17 cellular contexts compared by ENCODE assay signal in the genomic region with DNA sequence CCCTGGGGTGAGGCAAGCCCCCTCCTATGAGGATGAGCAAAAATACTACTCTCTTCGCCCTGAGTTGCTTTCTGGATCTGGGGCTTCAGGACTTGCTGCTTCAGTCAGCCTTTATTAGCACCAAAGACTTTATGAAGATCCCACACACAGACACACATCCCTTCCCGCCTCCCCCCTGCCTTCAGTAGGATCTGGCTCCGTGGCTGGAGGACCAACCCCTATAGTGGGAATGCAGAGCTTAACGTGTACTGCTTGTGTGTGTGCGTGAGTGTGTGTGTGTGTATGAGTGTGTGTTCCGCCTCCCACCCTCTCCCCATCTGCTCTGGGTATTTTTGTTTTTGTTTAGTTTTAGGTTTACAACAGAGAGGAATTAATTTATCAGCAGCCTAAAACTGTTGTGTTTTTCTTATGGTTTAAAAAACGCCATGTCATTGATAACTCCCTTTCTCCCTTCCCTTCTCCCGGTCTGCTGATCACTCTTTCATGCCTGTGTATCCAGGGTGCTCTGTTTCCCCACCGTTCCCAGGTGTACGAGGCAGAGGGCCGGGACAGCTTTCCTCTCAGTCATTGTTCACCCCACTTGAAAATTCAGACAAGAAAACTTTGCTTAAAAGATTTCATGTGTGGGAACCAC. TPM values are rescaled to one million over a fixed set of nuclear protein-coding genes. Genes with fewer than 3 reads are reported as not detected.
DNase-seq lines count a peak whose midpoint lies in the region; ATAC-seq, FAIRE-seq and TF ChIP-seq lines count a peak whose summit lies in the region.
"Had no signal": no experiment of that assay in that cellular context is flagged by ENCODE, and none has a peak within 500 bp of the region (broad histone marks: within the 10 kb centered on the region; RNA-seq: fewer than 3 reads in every experiment).

No MANE protein-coding gene starts in this region.

- H3K4me3 ChIP-seq in left ventricle myocardium inferior (no peak overlapping the region), HepG2 (replicated peaks in 1 of 3; ENCODE audit: insufficient read depth in 1 of 3, low read depth in 2 of 3, low read length in 3 of 3) (0 out of 6 replicates have a peak overlapping the region, but pooled peaks of 1 of the 3 experiments have one; percentile 15), small intestine (ENCODE audit: low read depth in 1 of 2, low read length in 2 of 2) (no peak overlapping the region)
- H3K4me3 ChIP-seq: lower lobe of right lung, transverse colon had no signal

- H3K4me3 Mint-ChIP-seq in WTC11, result no peak overlapping the region
- peak overlapping the region; percentile 34 to 38 for H3K4me3 Mint-ChIP-seq in stimulated activated naive B cell treated with anti-CD40 and anti-IgM and Interleukin-4, amounts not matched to agents 10 μg/mL and 1 μg/mL and 100 μg/mL, for 72 hours

- H3K4me2 ChIP-seq in HepG2 (ENCODE audit: low read depth, low read length), result peak overlapping the region; percentile 81

- no peak for ATAC-seq in left cardiac atrium
- ATAC-seq in WTC11, result no peak
- ATAC-seq in HepG2, result no peak; the same call in 1 of the 3 replicates
- peak in 1 of 2 donors; percentile 7 for ATAC-seq in stimulated activated naive B cell treated with anti-CD40 and anti-IgM and Interleukin-4, amounts not matched to agents 10 μg/mL and 1 μg/mL and 100 μg/mL, for 72 hours (replicated peaks)

- CTCF ChIA-PET in WTC11 (lab: Charles Lee) (interaction anchor here (1.0 to 3.0 kb wide), 4 partner anchors 15 to 108 kb away, joined by 3 to 11 read pairs (median 4); no protein-coding TSS in a partner anchor), HepG2 (lab: Yijun Ruan, JAX; ENCODE audit: low intra/inter-chr PET ratio, low total read pairs) (no interaction called here)

- H2AFZ ChIP-seq in HepG2 (ENCODE audit: low read length), result no peak overlapping the region

- no peaks in the 10 kb centered on the region for H4K20me1 ChIP-seq in HepG2 (ENCODE audit: insufficient read depth, low read length)

- no peaks in the 10 kb centered on the region for H3K9me3 Mint-ChIP-seq in WTC11
- peaks cover 0 to 1% of the 10 kb centered on the region in 2 donors for H3K9me3 Mint-ChIP-seq in stimulated activated naive B cell treated with anti-CD40 and anti-IgM and Interleukin-4, amounts not matched to agents 10 μg/mL and 1 μg/mL and 100 μg/mL, for 72 hours

- intact Hi-C loops in left ventricle myocardium inferior (cut with micrococcal nuclease) (no loop called here), left cardiac atrium (cut with DNase I) (no loop called here), HepG2 (cut with micrococcal nuclease; ENCODE audit: unreplicated experiment) (no loop called here)

- TF ChIP-seq EP300 in HepG2 (IDR thresholded peaks at IDR 0.05; ENCODE audit: low read depth in 2 of 2, low read length in 2 of 2), result no peak
- no peak for TF ChIP-seq EP300 in HepG2 (CRISPR knock-in tag; IDR thresholded peaks at IDR 0.05; ENCODE audit: borderline replicate concordance)

- peak overlapping the region; percentile 35 for H3K27ac Mint-ChIP-seq in WTC11
- H3K27ac Mint-ChIP-seq in stimulated activated naive B cell treated with anti-CD40 and anti-IgM and Interleukin-4, amounts not matched to agents 10 μg/mL and 1 μg/mL and 100 μg/mL, for 72 hours, result peak overlapping the region; percentile 79

- no peaks in the 10 kb centered on the region; the same call in 1 of the 2 replicates for H3K27me3 Mint-ChIP-seq in WTC11 (ENCODE audit: low read depth)
- no peaks in the 10 kb centered on the region for H3K27me3 Mint-ChIP-seq in stimulated activated naive B cell treated with anti-CD40 and anti-IgM and Interleukin-4, amounts not matched to agents 10 μg/mL and 1 μg/mL and 100 μg/mL, for 72 hours

- no peaks in the 10 kb centered on the region for H3K27me3 ChIP-seq in left ventricle myocardium inferior (ENCODE audit: low read depth)
- H3K27me3 ChIP-seq in HepG2 (ENCODE audit: control insufficient read depth in 1 of 2, insufficient read depth in 2 of 2, low read length in 2 of 2), result no peaks in the 10 kb centered on the region
- no peaks in the 10 kb centered on the region for H3K27me3 ChIP-seq in small intestine (ENCODE audit: control insufficient read depth in 2 of 2, insufficient read depth in 2 of 2, low read length in 2 of 2)
- H3K27me3 ChIP-seq: transverse colon had no signal

- no peaks in the 10 kb centered on the region for H3K4me1 Mint-ChIP-seq in WTC11
- peaks cover 40 to 63% of the 10 kb centered on the region in 2 donors for H3K4me1 Mint-ChIP-seq in stimulated activated naive B cell treated with anti-CD40 and anti-IgM and Interleukin-4, amounts not matched to agents 10 μg/mL and 1 μg/mL and 100 μg/mL, for 72 hours

- in situ Hi-C loops in HepG2 (cut with HindIII; ENCODE audit: extremely low pct_ligation_motif_present, low pct_unique_long_range_greater_than_20kb), result no loop called here

- DNase-seq in left ventricle myocardium inferior (no peak), left cardiac atrium (no peak), WTC11 (ENCODE audit: low spot score) (no peak), HepG2 (ENCODE audit: low spot score) (no peak), small intestine (no peak)
- DNase-seq in stimulated activated naive B cell treated with anti-CD40 and anti-IgM and Interleukin-4, amounts not matched to agents 10 μg/mL and 1 μg/mL and 100 μg/mL, for 72 hours, result no peak
- DNase-seq in stimulated activated naive CD4-positive, alpha-beta T cell treated with Interleukin-2 at 50 U/mL for 16 hours (lab: John Stamatoyannopoulos, UW), result no peak
- DNase-seq: activated CD4-positive, alpha-beta T cell treated with anti-CD3 and anti-CD28 coated beads for 48 hours; activated naive CD4-positive, alpha-beta T cell; effector memory CD4-positive, alpha-beta T cell; hippocampal formation; lower lobe of right lung; NCI-H1930; stimulated activated CD4-positive, alpha-beta T cell treated with anti-CD3 and anti-CD28 coated beads, Interleukin-2, amount 100 ng/mL, for 48 hours had no signal

- TF ChIP-seq RAD21 in HepG2 (CRISPR knock-in tag; IDR thresholded peaks at IDR 0.05), result no peak

- no peaks in the 10 kb centered on the region for H3K36me3 Mint-ChIP-seq in WTC11
- peaks cover 71 to 80% of the 10 kb centered on the region in 2 donors for H3K36me3 Mint-ChIP-seq in stimulated activated naive B cell treated with anti-CD40 and anti-IgM and Interleukin-4, amounts not matched to agents 10 μg/mL and 1 μg/mL and 100 μg/mL, for 72 hours

- 91% methylated on average over 11 of the region's 11 CpGs for WGBS in HepG2 (ENCODE audit: low lambda C conversion rate)
- WGBS in small intestine, 3 donors, result 82 to 91% (median 91%) methylated on average over 11 of the region's 11 CpGs

- peaks cover 32% of the 10 kb centered on the region for H3K4me1 ChIP-seq in left ventricle myocardium inferior
- peaks cover 49% of the 10 kb centered on the region for H3K4me1 ChIP-seq in HepG2 (ENCODE audit: insufficient read depth, low read length)
- no peaks in the 10 kb centered on the region for H3K4me1 ChIP-seq in small intestine (ENCODE audit: control insufficient read depth in 2 of 2, insufficient read depth in 1 of 2, low read depth in 1 of 2, low read length in 1 of 2)

- TF ChIP-seq CTCF in left ventricle myocardium inferior (IDR thresholded peaks at IDR 0.05; ENCODE audit: borderline replicate concordance) (no peak), WTC11 (IDR thresholded peaks at IDR 0.05) (no peak), HepG2 (CRISPR knock-in tag; IDR thresholded peaks at IDR 0.05) (no peak)

- BruUV-seq in HepG2 (replicated peaks; lab: Mats Ljungman, UMichigan), result no TSS peak

- peaks cover 14% of the 10 kb centered on the region for H3K36me3 ChIP-seq in left ventricle myocardium inferior
- peaks cover 0 to 11% of the 10 kb centered on the region in 2 experiments; a peak in 1 of 5 replicates for H3K36me3 ChIP-seq in HepG2 (replicated peaks in 1 of 2; ENCODE audit: control insufficient read depth in 1 of 2, insufficient read depth in 2 of 2, low read length in 2 of 2)
- H3K36me3 ChIP-seq in small intestine (ENCODE audit: control insufficient read depth in 2 of 2, insufficient read depth in 2 of 2, low read length in 2 of 2), result peaks cover 0 to 14% of the 10 kb centered on the region in 2 donors

- peak; percentile 34 for FAIRE-seq in HepG2 (lab: Jason Lieb, UNC)
- FAIRE-seq in small intestine (lab: Jason Lieb, UNC), result no peak
- FAIRE-seq: astrocyte, frontal cortex had no signal

- H3K79me2 ChIP-seq in HepG2 (ENCODE audit: insufficient read depth, low read length), result no peaks in the 10 kb centered on the region

- no peak for TF ChIP-seq POLR2A in HepG2 (IDR thresholded peaks at IDR 0.05; ENCODE audit: insufficient read depth in 1 of 2, low read depth in 2 of 2, low read length in 2 of 2)

- H3K9ac ChIP-seq in HepG2 (ENCODE audit: insufficient read depth, low read depth, low read length), result peak overlapping the region; percentile 57

- no peaks in the 10 kb centered on the region for H3K9me3 ChIP-seq in left ventricle myocardium inferior (replicated peaks)
- no peaks in the 10 kb centered on the region for H3K9me3 ChIP-seq in HepG2 (ENCODE audit: low read length)
- H3K9me3 ChIP-seq in small intestine (ENCODE audit: control insufficient read depth, low read depth), result no peaks in the 10 kb centered on the region
- H3K9me3 ChIP-seq: lower lobe of right lung, transverse colon had no signal

- POLR2A ChIA-PET in WTC11 (lab: Charles Lee), result no interaction called here
- POLR2A ChIA-PET in HepG2 (lab: Yijun Ruan, JAX), result interaction anchor here (1.3 to 3.0 kb wide), 5 partner anchors 28 to 54 kb away, joined by 3 to 21 read pairs (median 5); a partner anchor contains a TSS

- H3K27ac ChIP-seq in left ventricle myocardium inferior (replicated peaks) (peak overlapping the region; percentile 66), HepG2 (ENCODE audit: extremely low read length, insufficient read depth, low read length) (peak overlapping the region; percentile 98), small intestine (ENCODE audit: low read depth in 1 of 2, low read length in 1 of 2) (peak overlapping the region in 1 of 2 donors; percentile 30)
- H3K27ac ChIP-seq: lower lobe of right lung, transverse colon had no signal

RNA-seq across cellular contexts. Expression of a gene that starts 27.5 kb away (rescaled TPM):
- 1.1 TPM for total RNA-seq in left ventricle myocardium inferior
- total RNA-seq in left cardiac atrium, result 1 to 10 TPM; 1.1 to 1.2 TPM
- 6.8 to 8.2 TPM (median 7.1 TPM) in 3 replicates for total RNA-seq in WTC11 (2021)
- total RNA-seq in HepG2 (2016; rRNA removed; fragmentation: Illumina TruSeq; extraction: Trizol), result 7.7 and 10.8 TPM in 2 replicates
- 1.2 and 2.3 TPM in 2 replicates for total RNA-seq in HepG2 (2016; cell fraction: cytosol; rRNA removed; fragmentation: Illumina TruSeq; extraction: Trizol; ENCODE audit: low read depth)
- total RNA-seq in HepG2 (2016; cell fraction: insoluble cytoplasmic fraction; rRNA removed; fragmentation: Illumina TruSeq; extraction: Trizol), result 7.8 and 10.0 TPM in 2 replicates
- 6.5 and 6.8 TPM in 2 replicates for total RNA-seq in HepG2 (2016; cell fraction: membrane; rRNA removed; fragmentation: Illumina TruSeq; extraction: Trizol)
- 7.1 TPM in 2 replicates for total RNA-seq in HepG2 (2016; cell fraction: nucleus; rRNA removed; fragmentation: Illumina TruSeq; extraction: Trizol)
- 4.6 and 4.9 TPM in 2 replicates for polyA plus RNA-seq in HepG2 (2011; rRNA removed)
- 2.2 and 3.9 TPM in 2 replicates for polyA plus RNA-seq in HepG2 (2011; cell fraction: cytosol; rRNA removed)
- 2.4 and 3.6 TPM in 2 replicates for polyA plus RNA-seq in HepG2 (2011; cell fraction: nucleus; rRNA removed)
- polyA plus RNA-seq in HepG2 (2012), result 6.1 and 7.8 TPM in 2 replicates
- 1.3 and 1.9 TPM in 2 replicates for polyA plus RNA-seq in HepG2 (2016; cell fraction: cytosol; fragmentation: Illumina TruSeq; extraction: Trizol; ENCODE audit: low read depth)
- polyA plus RNA-seq in HepG2 (2016; cell fraction: insoluble cytoplasmic fraction; fragmentation: Illumina TruSeq; extraction: Trizol; ENCODE audit: low read depth), result 8.4 and 8.8 TPM in 2 replicates
- polyA plus RNA-seq in HepG2 (2016; cell fraction: membrane; fragmentation: Illumina TruSeq; extraction: Trizol; ENCODE audit: low read depth), result 3.3 and 3.5 TPM in 2 replicates
- polyA plus RNA-seq in HepG2 (2016; cell fraction: nucleus; fragmentation: Illumina TruSeq; extraction: Trizol; ENCODE audit: insufficient read depth, low read depth), result 7.3 and 8.2 TPM in 2 replicates
- polyA minus RNA-seq in HepG2 (2011; rRNA and poly(A)+ RNA removed; ENCODE audit: low replicate concordance), result 0.75 and 2.9 TPM in 2 replicates
- 4.3 and 5.0 TPM in 2 replicates for polyA minus RNA-seq in HepG2 (2011; cell fraction: cytosol; rRNA and poly(A)+ RNA removed)
- 11.3 and 17.8 TPM in 2 replicates for polyA minus RNA-seq in HepG2 (2011; cell fraction: nucleus; rRNA and poly(A)+ RNA removed)
- polyA plus RNA-seq in small intestine, result 1 to 10 TPM in 1 of 3 donors, not detected in 2; 1.2 TPM

RNA-seq across cellular contexts. Expression of a gene that starts 49.2 kb away (rescaled TPM):
- 15.0 TPM for total RNA-seq in left ventricle myocardium inferior
- 10 to 100 TPM; 17.9 to 25.6 TPM for total RNA-seq in left cardiac atrium
- 4.9 to 5.7 TPM (median 5.7 TPM) in 3 replicates for total RNA-seq in WTC11 (2021)
- total RNA-seq in HepG2 (2016; rRNA removed; fragmentation: Illumina TruSeq; extraction: Trizol), result 19.0 and 21.2 TPM in 2 replicates
- total RNA-seq in HepG2 (2016; cell fraction: cytosol; rRNA removed; fragmentation: Illumina TruSeq; extraction: Trizol; ENCODE audit: low read depth), result 3.7 and 4.1 TPM in 2 replicates
- 17.0 and 17.7 TPM in 2 replicates for total RNA-seq in HepG2 (2016; cell fraction: insoluble cytoplasmic fraction; rRNA removed; fragmentation: Illumina TruSeq; extraction: Trizol)
- 9.4 and 9.9 TPM in 2 replicates for total RNA-seq in HepG2 (2016; cell fraction: membrane; rRNA removed; fragmentation: Illumina TruSeq; extraction: Trizol)
- total RNA-seq in HepG2 (2016; cell fraction: nucleus; rRNA removed; fragmentation: Illumina TruSeq; extraction: Trizol), result 12.5 and 12.6 TPM in 2 replicates
- polyA plus RNA-seq in HepG2 (2011; rRNA removed), result 22.3 and 22.5 TPM in 2 replicates
- 19.5 and 21.2 TPM in 2 replicates for polyA plus RNA-seq in HepG2 (2011; cell fraction: cytosol; rRNA removed)
- 14.7 and 15.6 TPM in 2 replicates for polyA plus RNA-seq in HepG2 (2011; cell fraction: nucleus; rRNA removed)
- polyA plus RNA-seq in HepG2 (2012), result 22.4 and 36.2 TPM in 2 replicates
- polyA plus RNA-seq in HepG2 (2016; cell fraction: cytosol; fragmentation: Illumina TruSeq; extraction: Trizol; ENCODE audit: low read depth), result 2.5 and 2.8 TPM in 2 replicates
- polyA plus RNA-seq in HepG2 (2016; cell fraction: insoluble cytoplasmic fraction; fragmentation: Illumina TruSeq; extraction: Trizol; ENCODE audit: low read depth), result 24.0 and 32.1 TPM in 2 replicates
- 10.0 and 10.2 TPM in 2 replicates for polyA plus RNA-seq in HepG2 (2016; cell fraction: membrane; fragmentation: Illumina TruSeq; extraction: Trizol; ENCODE audit: low read depth)
- 29.2 and 32.0 TPM in 2 replicates for polyA plus RNA-seq in HepG2 (2016; cell fraction: nucleus; fragmentation: Illumina TruSeq; extraction: Trizol; ENCODE audit: insufficient read depth, low read depth)
- 14.4 and 37.7 TPM in 2 replicates for polyA minus RNA-seq in HepG2 (2011; rRNA and poly(A)+ RNA removed; ENCODE audit: low replicate concordance)
- polyA minus RNA-seq in HepG2 (2011; cell fraction: cytosol; rRNA and poly(A)+ RNA removed), result 14.2 and 14.6 TPM in 2 replicates
- polyA minus RNA-seq in HepG2 (2011; cell fraction: nucleus; rRNA and poly(A)+ RNA removed), result 12.0 and 16.8 TPM in 2 replicates
- polyA plus RNA-seq in small intestine, result 10 to 100 TPM; 13.0 to 27.8 (median 27.3) TPM

RNA-seq across cellular contexts. Expression of a gene that starts 54.3 kb away (rescaled TPM):
- total RNA-seq in left ventricle myocardium inferior, result 1.9 TPM
- 1 to 10 TPM; 2.3 to 2.5 TPM for total RNA-seq in left cardiac atrium
- total RNA-seq in WTC11 (2021), result 3.2 to 3.9 TPM (median 3.6 TPM) in 3 replicates
- total RNA-seq in HepG2 (2016; rRNA removed; fragmentation: Illumina TruSeq; extraction: Trizol), result 5.6 and 6.3 TPM in 2 replicates
- total RNA-seq in HepG2 (2016; cell fraction: cytosol; rRNA removed; fragmentation: Illumina TruSeq; extraction: Trizol; ENCODE audit: low read depth), result 0.71 and 1.5 TPM in 2 replicates
- total RNA-seq in HepG2 (2016; cell fraction: insoluble cytoplasmic fraction; rRNA removed; fragmentation: Illumina TruSeq; extraction: Trizol), result 5.6 and 5.8 TPM in 2 replicates
- 4.8 and 4.9 TPM in 2 replicates for total RNA-seq in HepG2 (2016; cell fraction: membrane; rRNA removed; fragmentation: Illumina TruSeq; extraction: Trizol)
- total RNA-seq in HepG2 (2016; cell fraction: nucleus; rRNA removed; fragmentation: Illumina TruSeq; extraction: Trizol), result 3.6 and 5.3 TPM in 2 replicates
- 2.1 and 2.6 TPM in 2 replicates for polyA plus RNA-seq in HepG2 (2011; rRNA removed)
- 1.2 and 1.6 TPM in 2 replicates for polyA plus RNA-seq in HepG2 (2011; cell fraction: cytosol; rRNA removed)
- polyA plus RNA-seq in HepG2 (2011; cell fraction: nucleus; rRNA removed), result 2.0 and 2.3 TPM in 2 replicates
- polyA plus RNA-seq in HepG2 (2012), result 2.9 and 4.7 TPM in 2 replicates
- 0.98 and 1.1 TPM in 2 replicates for polyA plus RNA-seq in HepG2 (2016; cell fraction: cytosol; fragmentation: Illumina TruSeq; extraction: Trizol; ENCODE audit: low read depth)
- polyA plus RNA-seq in HepG2 (2016; cell fraction: insoluble cytoplasmic fraction; fragmentation: Illumina TruSeq; extraction: Trizol; ENCODE audit: low read depth), result 6.0 and 6.1 TPM in 2 replicates
- 2.6 and 2.9 TPM in 2 replicates for polyA plus RNA-seq in HepG2 (2016; cell fraction: membrane; fragmentation: Illumina TruSeq; extraction: Trizol; ENCODE audit: low read depth)
- polyA plus RNA-seq in HepG2 (2016; cell fraction: nucleus; fragmentation: Illumina TruSeq; extraction: Trizol; ENCODE audit: insufficient read depth, low read depth), result 9.6 and 10.4 TPM in 2 replicates
- polyA minus RNA-seq in HepG2 (2011; rRNA and poly(A)+ RNA removed; ENCODE audit: low replicate concordance), result 1.2 TPM in 1 of 2 replicates, not detected in the other
- polyA minus RNA-seq in HepG2 (2011; cell fraction: cytosol; rRNA and poly(A)+ RNA removed), result 1.4 and 1.5 TPM in 2 replicates
- 3.5 and 5.0 TPM in 2 replicates for polyA minus RNA-seq in HepG2 (2011; cell fraction: nucleus; rRNA and poly(A)+ RNA removed)
- polyA plus RNA-seq in small intestine, result 1 to 10 TPM in 2 of 3 donors, under 1 TPM in 1; 0.81 to 2.5 (median 1.6) TPM
